ENCODE assay signal across 25 cellular contexts in the genomic region with DNA sequence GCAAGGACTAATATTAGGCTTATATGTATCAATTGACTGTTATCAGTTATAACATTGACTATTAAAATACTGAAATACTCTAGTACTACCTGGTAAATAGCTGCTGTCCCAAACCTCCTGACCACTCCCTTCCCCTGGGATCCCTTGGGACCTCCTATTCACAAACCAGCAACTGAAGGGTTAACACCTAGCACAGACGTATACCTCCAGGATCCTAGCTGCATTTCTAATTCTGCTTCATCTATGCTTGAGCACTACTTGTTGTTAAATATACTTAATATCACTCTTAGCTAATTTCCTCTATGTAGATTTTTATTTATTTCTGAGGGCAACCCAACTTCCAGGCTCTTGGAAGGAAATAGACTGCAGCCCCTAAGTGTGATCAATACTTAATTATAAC. TPM values are rescaled to one million over a fixed set of nuclear protein-coding genes. Genes with fewer than 3 reads are reported as not detected.
DNase-seq lines count a peak whose midpoint lies in the region; ATAC-seq and TF ChIP-seq lines count a peak whose summit lies in the region.
"Had no signal": no experiment of that assay in that cellular context is flagged by ENCODE, and none has a peak within 500 bp of the region (broad histone marks: within the 10 kb centered on the region; RNA-seq: fewer than 3 reads in every experiment).

No MANE protein-coding gene starts in this region.

- no peak for TF ChIP-seq CTCF in GM23338 (conservative IDR thresholded peaks at IDR 0.05; ENCODE audit: low read depth in 2 of 2)
- TF ChIP-seq CTCF in endodermal cell (conservative IDR thresholded peaks at IDR 0.05) = no peak
- no peak for TF ChIP-seq CTCF in nephron (IDR thresholded peaks at IDR 0.05; ENCODE audit: unreplicated experiment in 3 of 3)

- no peaks in the 10 kb centered on the region for H3K27me3 ChIP-seq in CD4-positive, CD25-positive, alpha-beta regulatory T cell (ENCODE audit: control insufficient read depth, insufficient read depth, low read length)
- H3K27me3 ChIP-seq in GM23338 (ENCODE audit: insufficient read depth) (no peaks in the 10 kb centered on the region), endodermal cell (ENCODE audit: control insufficient read depth, insufficient read depth, low read length, poor library complexity, severe bottlenecking) (no peaks in the 10 kb centered on the region)
- H3K27me3 ChIP-seq: BLaER1 treated with 17β-estradiol and CSF1 and Interleukin-3, amounts not matched to agents 10 nM and 100 nM; brain microvascular endothelial cell; esophagus squamous epithelium; foreskin keratinocyte; tibial nerve had no signal

- H3K4me1 ChIP-seq in CD4-positive, CD25-positive, alpha-beta regulatory T cell (ENCODE audit: control insufficient read depth, insufficient read depth, low read length, poor library complexity, severe bottlenecking) = peaks cover 36% of the 10 kb centered on the region
- H3K4me1 ChIP-seq in GM23338 (ENCODE audit: insufficient read depth) (peaks cover 19% of the 10 kb centered on the region; the same call in 1 of the 2 replicates), endodermal cell (ENCODE audit: control insufficient read depth, insufficient read depth, low read length) (no peaks in the 10 kb centered on the region)

- peak overlapping the region in 2 of 3 donors; percentile 53 to 97 for H3K27ac Mint-ChIP-seq in CD4-positive, CD25-positive, alpha-beta regulatory T cell
- H3K27ac Mint-ChIP-seq in GM23338 = no peak overlapping the region
- H3K27ac Mint-ChIP-seq in endodermal cell = no peak overlapping the region
- H3K27ac Mint-ChIP-seq in nephron = no peak overlapping the region
- H3K27ac Mint-ChIP-seq: activated CD8-positive, alpha-beta memory T cell treated with anti-CD3 and anti-CD28 coated beads, Interleukin-2, amount 10 ng/mL, durations not matched to agents 7 days and 5 days had no signal

- H3F3A ChIP-seq in GM23338 (replicated peaks; ENCODE audit: low read depth) = 0 out of 2 replicates have a peak, but pooled peaks cover 3% of the 10 kb centered on the region

- ATAC-seq in CD4-positive, CD25-positive, alpha-beta regulatory T cell (ENCODE audit: low read depth in 2 of 2) = no peak
- no peak for ATAC-seq in GM23338
- ATAC-seq: activated CD8-positive, alpha-beta memory T cell treated with anti-CD3 and anti-CD28 coated beads, Interleukin-2, amount 10 ng/mL, durations not matched to agents 7 days and 5 days; foreskin keratinocyte; HCT116; mucosa of descending colon; sciatic nerve; T-cell had no signal

- no peaks in the 10 kb centered on the region for H3K27me3 Mint-ChIP-seq in CD4-positive, CD25-positive, alpha-beta regulatory T cell
- H3K27me3 Mint-ChIP-seq in GM23338 (ENCODE audit: insufficient read depth, low read depth, poor library complexity) (peaks cover 10% of the 10 kb centered on the region), endodermal cell (ENCODE audit: insufficient read depth) (no peaks in the 10 kb centered on the region), nephron (ENCODE audit: low read depth) (no peaks in the 10 kb centered on the region)
- H3K27me3 Mint-ChIP-seq: activated CD8-positive, alpha-beta memory T cell treated with anti-CD3 and anti-CD28 coated beads, Interleukin-2, amount 10 ng/mL, durations not matched to agents 7 days and 5 days; T-cell had no signal

- H3K79me2 ChIP-seq in GM23338 (replicated peaks; ENCODE audit: insufficient read depth) = peaks cover 55% of the 10 kb centered on the region

- no peak overlapping the region for H3K9ac ChIP-seq in endodermal cell (ENCODE audit: extremely low read depth, low read length, poor library complexity, severe bottlenecking)

- H3K9me3 Mint-ChIP-seq in CD4-positive, CD25-positive, alpha-beta regulatory T cell = peaks cover 0 to 5% (median 0%) of the 10 kb centered on the region in 7 donors
- H3K9me3 Mint-ChIP-seq in GM23338 (no peaks in the 10 kb centered on the region; the same call in 1 of the 3 replicates), endodermal cell (no peaks in the 10 kb centered on the region), nephron (peaks cover 5% of the 10 kb centered on the region)
- H3K9me3 Mint-ChIP-seq: T-cell had no signal

- no peak overlapping the region for H3K4me3 ChIP-seq in CD4-positive, CD25-positive, alpha-beta regulatory T cell (ENCODE audit: low read depth, low read length)
- H3K4me3 ChIP-seq in GM23338 (peak overlapping the region; percentile 69; the same call in 1 of the 2 replicates), endodermal cell (ENCODE audit: low read length) (peak overlapping the region; percentile 97)
- H3K4me3 ChIP-seq: esophagus squamous epithelium, lung, mucosa of descending colon, prostate gland, tibial nerve had no signal

- H3K4me2 ChIP-seq in GM23338 = peak overlapping the region; percentile 85; the same call in 1 of the 2 replicates

- peaks cover 15% of the 10 kb centered on the region for H3K36me3 Mint-ChIP-seq in CD4-positive, CD25-positive, alpha-beta regulatory T cell
- H3K36me3 Mint-ChIP-seq in GM23338 (ENCODE audit: low read depth) (peaks cover 30% of the 10 kb centered on the region), endodermal cell (ENCODE audit: low read depth) (peaks cover 26% of the 10 kb centered on the region), nephron (ENCODE audit: low read depth) (peaks cover 45% of the 10 kb centered on the region)

- WGBS in endodermal cell (ENCODE audit: insufficient coverage in 1 of 2, insufficient read length in 1 of 2), 2 experiments = 71% methylated on average over 1 of the region's 1 CpG; no CpG with 5 or more reads in 1 of the 2 experiments

- no peak for TF ChIP-seq POLR2A in erythroblast (IDR thresholded peaks at IDR 0.05; ENCODE audit: low read length)

- H3K36me3 ChIP-seq in CD4-positive, CD25-positive, alpha-beta regulatory T cell (ENCODE audit: control insufficient read depth, insufficient read depth, low read length) = peaks cover 8% of the 10 kb centered on the region
- no peaks in the 10 kb centered on the region for H3K36me3 ChIP-seq in GM23338 (ENCODE audit: insufficient read depth)
- peaks cover 14% of the 10 kb centered on the region for H3K36me3 ChIP-seq in endodermal cell (ENCODE audit: control insufficient read depth, insufficient read depth, low read length)
- H3K36me3 ChIP-seq: brain microvascular endothelial cell, prostate gland had no signal

- no peaks in the 10 kb centered on the region for H3K9me3 ChIP-seq in CD4-positive, CD25-positive, alpha-beta regulatory T cell (ENCODE audit: control insufficient read depth in 2 of 2, low read length in 2 of 2)
- H3K9me3 ChIP-seq in endodermal cell (ENCODE audit: control insufficient read depth, low read length) = no peaks in the 10 kb centered on the region
- H3K9me3 ChIP-seq: esophagus squamous epithelium, mucosa of descending colon, prostate gland, tibial nerve had no signal

- peak overlapping the region; percentile 99 for H3K27ac ChIP-seq in CD4-positive, CD25-positive, alpha-beta regulatory T cell (ENCODE audit: insufficient read depth, low read length, poor library complexity, severe bottlenecking)
- H3K27ac ChIP-seq in GM23338 (ENCODE audit: low read depth) (no peak overlapping the region), endodermal cell (ENCODE audit: low read depth, low read length) (no peak overlapping the region), caudate nucleus (ENCODE audit: low read depth, low read length) (no peak overlapping the region)
- H3K27ac ChIP-seq: brain microvascular endothelial cell, foreskin keratinocyte, prostate gland had no signal

- DNase-seq in CD4-positive, CD25-positive, alpha-beta regulatory T cell = no peak
- DNase-seq in GM23338 (ENCODE audit: low spot score) = no peak
- no peak for DNase-seq in endodermal cell
- no peak for DNase-seq in caudate nucleus (lab: John Stamatoyannopoulos, UW)
- no peak for DNase-seq in NCI-H1436 (lab: John Stamatoyannopoulos, UW)
- no peak for DNase-seq in erythroblast (lab: John Stamatoyannopoulos, UW)
- no peak for DNase-seq in activated CD4-positive, alpha-beta T cell treated with anti-CD3 and anti-CD28 coated beads for 1 hour
- DNase-seq: activated CD4-positive, alpha-beta T cell treated with anti-CD3 and anti-CD28 coated beads, Interleukin-2, amount 50 U/mL, for 4 hours; activated CD8-positive, alpha-beta memory T cell treated with anti-CD3 and anti-CD28 coated beads, Interleukin-2, amount 10 ng/mL, durations not matched to agents 7 days and 5 days; activated T-cell treated with anti-CD3 and anti-CD28 coated beads, Interleukin-2, amount 50 U/mL, for 48 hours; brain microvascular endothelial cell; esophagus squamous epithelium; foreskin keratinocyte; head of caudate nucleus; mucosa of descending colon; NCI-H82; stimulated activated CD4-positive, alpha-beta T cell treated with anti-CD3 and anti-CD28 coated beads, Interleukin-2, amount 100 ng/mL, for 48 hours; T-cell had no signal

- H3K4me3 Mint-ChIP-seq in CD4-positive, CD25-positive, alpha-beta regulatory T cell = peak overlapping the region in 1 of 4 donors; percentile 55
- H3K4me3 Mint-ChIP-seq in GM23338 (peak overlapping the region; percentile 21; the same call in 1 of the 3 replicates), endodermal cell (no peak overlapping the region), nephron (peak overlapping the region in 2 of 3 experiments; percentile 45 to 51)

- H3K9me2 ChIP-seq in GM23338 (ENCODE audit: insufficient read depth) = 0 out of 2 replicates have a peak, but pooled peaks cover 2% of the 10 kb centered on the region

- H4K20me1 ChIP-seq in GM23338 (replicated peaks; ENCODE audit: insufficient read depth) = peaks cover 21% of the 10 kb centered on the region

- no peak overlapping the region for H2AFZ ChIP-seq in GM23338

- H3K4me1 Mint-ChIP-seq in CD4-positive, CD25-positive, alpha-beta regulatory T cell = peaks cover 26 to 55% (median 40%) of the 10 kb centered on the region in 4 donors
- H3K4me1 Mint-ChIP-seq in GM23338 (peaks cover 33% of the 10 kb centered on the region), endodermal cell (peaks cover 24% of the 10 kb centered on the region), nephron (peaks cover 32% of the 10 kb centered on the region)

TF ChIP-seq in GM23338, 12 proteins besides CTCF, POLR2A, EP300 and RAD21 (continues in another document):
- TF ChIP-seq EZH2 (IDR thresholded peaks at IDR 0.05; ENCODE audit: low read depth, unreplicated experiment) (no peak), EZH2phosphoT487 (IDR thresholded peaks at IDR 0.05; ENCODE audit: unreplicated experiment) (no peak)

RNA-seq across cellular contexts. Expression of a gene that starts 1.8 kb away (rescaled TPM):
- 61.1 TPM for total RNA-seq in CD4-positive, CD25-positive, alpha-beta regulatory T cell
- 10 to 100 TPM; 51.2 to 59.0 (median 56.1) TPM for polyA plus RNA-seq in CD4-positive, CD25-positive, alpha-beta regulatory T cell
- 37.8 and 42.7 TPM in 2 replicates for total RNA-seq in GM23338 (2014; rRNA removed; shearing (Covaris generic))
- polyA plus RNA-seq in GM23338 (2016; fragmentation: Nextera tagmentation; extraction: Ambion mirVana) = 34.5 and 36.2 TPM in 2 replicates
- total RNA-seq in endodermal cell = 10 to 100 TPM; 43.6 to 59.0 TPM
- 55.3 TPM for polyA plus RNA-seq in endodermal cell (2013, experiment 1 of 2)
- polyA plus RNA-seq in endodermal cell (2013, experiment 2 of 2) = 47.4 TPM

RNA-seq across cellular contexts. Expression of a gene that starts 24.3 kb away (rescaled TPM):
- total RNA-seq in CD4-positive, CD25-positive, alpha-beta regulatory T cell = 3.8 TPM
- 1 to 10 TPM; 1.0 to 3.3 (median 1.6) TPM for polyA plus RNA-seq in CD4-positive, CD25-positive, alpha-beta regulatory T cell
- total RNA-seq in GM23338 (2014; rRNA removed; shearing (Covaris generic)) = 19.7 and 27.2 TPM in 2 replicates
- polyA plus RNA-seq in GM23338 (2016; fragmentation: Nextera tagmentation; extraction: Ambion mirVana) = 6.9 and 8.7 TPM in 2 replicates
- total RNA-seq in endodermal cell = 10 to 100 TPM in 1 of 2 donors, 1 to 10 TPM in 1; 8.0 to 12.0 TPM
- polyA plus RNA-seq in endodermal cell (2013, experiment 1 of 2) = 27.7 TPM
- polyA plus RNA-seq in endodermal cell (2013, experiment 2 of 2) = 24.1 TPM

Comparison
In these comparisons a context has a peak if more than half of its experiments do, and no peak if none do; other contexts are left out.
1. H3K27ac Mint-ChIP-seq: peak in CD4-positive, CD25-positive, alpha-beta regulatory T cell (2 of 3); none in GM23338 (single experiment), endodermal cell (single experiment) and nephron (0 of 3).